21 cellular contexts compared by ENCODE assay signal in the genomic region with DNA sequence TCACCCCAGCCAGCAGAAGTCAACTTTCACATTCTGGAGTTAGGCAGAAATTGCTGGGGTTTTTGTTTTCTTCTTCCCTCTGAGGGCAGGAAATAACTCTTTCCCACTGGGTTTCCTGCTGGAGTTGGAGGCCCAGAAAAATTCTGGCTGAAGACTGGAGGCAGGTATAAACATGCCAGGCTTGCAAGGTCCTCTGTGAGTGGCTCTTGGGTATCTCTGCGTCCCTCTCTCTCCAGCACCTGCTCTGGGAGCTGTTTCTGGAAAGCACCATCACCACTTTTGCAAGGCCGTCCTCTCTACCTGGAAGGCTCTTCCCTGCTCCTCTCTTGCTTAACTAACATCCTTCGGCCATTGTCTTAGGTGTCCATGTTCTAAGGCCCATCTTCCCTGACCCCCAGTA.
DNase-seq lines count a peak whose midpoint lies in the region; ATAC-seq and TF ChIP-seq lines count a peak whose summit lies in the region.
"Had no signal": no experiment of that assay in that cellular context is flagged by ENCODE, and none has a peak within 500 bp of the region (broad histone marks: within the 10 kb centered on the region; RNA-seq: fewer than 3 reads in every experiment).

No MANE protein-coding gene starts in this region.

- TF ChIP-seq POLR2A in transverse colon (IDR thresholded peaks at IDR 0.05): no peak

- no peak overlapping the region for H3K4me2 ChIP-seq in osteoblast (ENCODE audit: insufficient read depth, low read length)

- H3K27ac ChIP-seq in coronary artery (no peak overlapping the region), osteoblast (ENCODE audit: low read depth, low read length) (peak overlapping the region; percentile 98), transverse colon (no peak overlapping the region)
- H3K27ac ChIP-seq: C4-2B, SJCRH30 had no signal

- no peaks in the 10 kb centered on the region for H4K20me1 ChIP-seq in osteoblast (ENCODE audit: insufficient read depth, low read length)

- H3K27me3 ChIP-seq in osteoblast (ENCODE audit: insufficient read depth, low read length): no peaks in the 10 kb centered on the region
- no peaks in the 10 kb centered on the region for H3K27me3 ChIP-seq in transverse colon

- TF ChIP-seq CTCF in coronary artery (IDR thresholded peaks at IDR 0.05): no peak
- no peak for TF ChIP-seq CTCF in fibroblast of pulmonary artery (IDR thresholded peaks at IDR 0.05; ENCODE audit: low read length, missing control alignments)
- no peak for TF ChIP-seq CTCF in osteoblast (IDR thresholded peaks at IDR 0.05; ENCODE audit: extremely low read depth, low read depth, low read length)
- no peak for TF ChIP-seq CTCF in transverse colon (IDR thresholded peaks at IDR 0.05)

- intact Hi-C loops in transverse colon (cut with DNase I; ENCODE audit: low total_unique reads): no loop called here

- no peak overlapping the region for H2AFZ ChIP-seq in osteoblast (ENCODE audit: low read length)

- in situ Hi-C loops in transverse colon (cut with MboI; ENCODE audit: low pct_ligation_motif_present in 1 of 4, low pct_unique_long_range_greater_than_20kb in 1 of 4, low sequenced_read_pairs in 3 of 4): no loop called here

- H3K9me3 ChIP-seq in osteoblast (ENCODE audit: low read depth, low read length): no peaks in the 10 kb centered on the region
- no peaks in the 10 kb centered on the region for H3K9me3 ChIP-seq in transverse colon
- H3K9me3 ChIP-seq: SJCRH30 had no signal

- ATAC-seq in HG03469 (IDR thresholded peaks at IDR 0.05; ENCODE audit: unreplicated experiment) (no peak), GM19455 (IDR thresholded peaks at IDR 0.05; ENCODE audit: unreplicated experiment) (no peak)
- ATAC-seq: HepG2, Panc1 had no signal

- H3K36me3 ChIP-seq in osteoblast (ENCODE audit: insufficient read depth, low read length) (peaks cover 9% of the 10 kb centered on the region), transverse colon (no peaks in the 10 kb centered on the region)

- no peak for TF ChIP-seq EP300 in transverse colon (IDR thresholded peaks at IDR 0.05; ENCODE audit: low read depth)

- H3K4me3 ChIP-seq in coronary artery: no peak overlapping the region
- H3K4me3 ChIP-seq in fibroblast of pulmonary artery (replicated peaks; ENCODE audit: low read depth, low read length): no peak overlapping the region
- no peak overlapping the region for H3K4me3 ChIP-seq in osteoblast (ENCODE audit: insufficient read depth, low read length)
- no peak overlapping the region for H3K4me3 ChIP-seq in transverse colon
- H3K4me3 ChIP-seq: SJCRH30 had no signal

- H3K79me2 ChIP-seq in osteoblast (ENCODE audit: insufficient read depth, low read length): peaks cover 31% of the 10 kb centered on the region

- H3K4me1 ChIP-seq in osteoblast (ENCODE audit: insufficient read depth, low read length): peaks cover 40% of the 10 kb centered on the region
- H3K4me1 ChIP-seq in transverse colon: no peaks in the 10 kb centered on the region
- H3K4me1 ChIP-seq: SJCRH30 had no signal

- peak; percentile 8 for DNase-seq in activated effector memory CD4-positive, alpha-beta T cell treated with anti-CD3 and anti-CD28 coated beads, Interleukin-2, amount 50 U/mL, for 16 hours
- no peak for DNase-seq in activated effector memory CD4-positive, alpha-beta T cell treated with Interleukin-2 at 50 U/mL for 16 hours
- DNase-seq in coronary artery (ENCODE audit: low spot score) (peak; percentile 40), fibroblast of pulmonary artery (ENCODE audit: low read depth) (peak; percentile 16), osteoblast (ENCODE audit: insufficient read length, low spot score, missing footprints) (no peak), transverse colon (no peak)
- DNase-seq: KBM-7; MM.1S; NCI-H1092; NCI-H146; NCI-H2029 treated with DMSO at 0.1 percent for 48 hours; NCI-H226; NCI-H510A treated with DMSO at 0.1 percent for 48 hours; NCI-H748 treated with DMSO at 0.1 percent for 48 hours; NK-92 treated with Interleukin-12 subunit alpha and Interleukin-12 subunit beta, amount 100 ng/mL, for 24 hours; SJCRH30 had no signal

- WGBS in transverse colon (ENCODE audit: low coverage in 1 of 2), 2 donors: 60 to 90% methylated on average over 1 to 3 of the region's 3 CpGs

Comparison
In these comparisons a context has a peak if more than half of its experiments do, and no peak if none do; other contexts are left out.
1. DNase-seq: peak in activated effector memory CD4-positive, alpha-beta T cell treated with anti-CD3 and anti-CD28 coated beads, Interleukin-2, amount 50 U/mL, for 16 hours (single experiment), coronary artery (single experiment) and fibroblast of pulmonary artery (single experiment); none in activated effector memory CD4-positive, alpha-beta T cell treated with Interleukin-2 at 50 U/mL for 16 hours (single experiment), osteoblast (single experiment) and transverse colon (single experiment).